In genomic region chr20:5349448-5349847, GRCh38 we compare ENCODE assay signal across 22 cellular contexts. TPM values are rescaled to one million over a fixed set of nuclear protein-coding genes. Genes with fewer than 3 reads are reported as not detected.
"Had no signal": no experiment of that assay in that cellular context is flagged by ENCODE, and none has a peak within 500 bp of the region (broad histone marks: within the 10 kb centered on the region; RNA-seq: fewer than 3 reads in every experiment).

No MANE protein-coding gene starts in this region.

- H3K9me3 ChIP-seq: gastroesophageal sphincter, heart right ventricle, neutrophil, thyroid gland had no signal

- FAIRE-seq: islet of Langerhans had no signal

- H3K27ac ChIP-seq: gastroesophageal sphincter, heart right ventricle, neutrophil, parathyroid adenoma, thyroid gland had no signal

- H3K36me3 ChIP-seq: gastroesophageal sphincter, heart right ventricle, neutrophil, thyroid gland had no signal

- H3K27me3 ChIP-seq: gastroesophageal sphincter, heart right ventricle, neutrophil, thyroid gland had no signal

- DNase-seq: activated CD4-positive, alpha-beta T cell treated with anti-CD3 and anti-CD28 coated beads for 36 hours; activated CD8-positive, alpha-beta memory T cell treated with anti-CD3 and anti-CD28 coated beads, Interleukin-2, amount 50 U/mL, for 4 hours; activated CD8-positive, alpha-beta T cell treated with anti-CD3 and anti-CD28 coated beads for 36 hours; activated gamma-delta T cell; activated T-cell treated with anti-CD3 and anti-CD28 coated beads, Interleukin-2, amount 50 U/mL, for 72 hours; cortex of kidney; effector CD8-positive, alpha-beta T cell; heart right ventricle; midbrain; naive B cell; stimulated activated CD4-positive, alpha-beta T cell treated with anti-CD3 and anti-CD28 coated beads, Interleukin-12 subunit alpha, Interleukin-12 subunit beta, amount 100 ng/mL, for 4 hours; T-helper 2 cell; thyroid gland had no signal

- H2AFZ ChIP-seq: parathyroid adenoma had no signal

- H3K79me2 ChIP-seq: parathyroid adenoma had no signal

- H3K4me1 ChIP-seq: gastroesophageal sphincter, parathyroid adenoma, thyroid gland had no signal

- ATAC-seq: activated CD4-positive, alpha-beta T cell treated with anti-CD3 and anti-CD28 coated beads for 36 hours; activated CD8-positive, alpha-beta T cell treated with anti-CD3 and anti-CD28 coated beads for 36 hours; activated naive CD4-positive, alpha-beta T cell treated with anti-CD3 and anti-CD28 coated beads, Interleukin-2, amount 50 U/mL, for 72 hours; activated T-cell treated with anti-CD3 and anti-CD28 coated beads, Interleukin-2, amount 50 U/mL, for 72 hours; gastroesophageal sphincter; heart right ventricle; stimulated activated effector memory CD8-positive, alpha-beta T cell treated with anti-CD3 and anti-CD28 coated beads, Interleukin-12 subunit alpha, Interleukin-12 subunit beta, amount 100 ng/mL, for 72 hours had no signal

- H3K9ac ChIP-seq: parathyroid adenoma had no signal

- H3K4me3 ChIP-seq: gastroesophageal sphincter, heart right ventricle, lung, thyroid gland had no signal

RNA-seq across cellular contexts. Expression of gene PROKR2, which starts 32.7 kb away (rescaled TPM):
- total RNA-seq: activated CD4-positive, alpha-beta T cell treated with anti-CD3 and anti-CD28 coated beads for 36 hours; activated CD8-positive, alpha-beta T cell treated with anti-CD3 and anti-CD28 coated beads for 36 hours; activated naive CD4-positive, alpha-beta T cell treated with anti-CD3 and anti-CD28 coated beads, Interleukin-2, amount 50 U/mL, for 72 hours; activated T-cell treated with anti-CD3 and anti-CD28 coated beads, Interleukin-2, amount 50 U/mL, for 72 hours; gastroesophageal sphincter; heart right ventricle; lung; renal cortical epithelial cell; thyroid gland; urinary bladder had no signal
- polyA plus RNA-seq: heart right ventricle, lung, urinary bladder had no signal
